In the genomic region with DNA sequence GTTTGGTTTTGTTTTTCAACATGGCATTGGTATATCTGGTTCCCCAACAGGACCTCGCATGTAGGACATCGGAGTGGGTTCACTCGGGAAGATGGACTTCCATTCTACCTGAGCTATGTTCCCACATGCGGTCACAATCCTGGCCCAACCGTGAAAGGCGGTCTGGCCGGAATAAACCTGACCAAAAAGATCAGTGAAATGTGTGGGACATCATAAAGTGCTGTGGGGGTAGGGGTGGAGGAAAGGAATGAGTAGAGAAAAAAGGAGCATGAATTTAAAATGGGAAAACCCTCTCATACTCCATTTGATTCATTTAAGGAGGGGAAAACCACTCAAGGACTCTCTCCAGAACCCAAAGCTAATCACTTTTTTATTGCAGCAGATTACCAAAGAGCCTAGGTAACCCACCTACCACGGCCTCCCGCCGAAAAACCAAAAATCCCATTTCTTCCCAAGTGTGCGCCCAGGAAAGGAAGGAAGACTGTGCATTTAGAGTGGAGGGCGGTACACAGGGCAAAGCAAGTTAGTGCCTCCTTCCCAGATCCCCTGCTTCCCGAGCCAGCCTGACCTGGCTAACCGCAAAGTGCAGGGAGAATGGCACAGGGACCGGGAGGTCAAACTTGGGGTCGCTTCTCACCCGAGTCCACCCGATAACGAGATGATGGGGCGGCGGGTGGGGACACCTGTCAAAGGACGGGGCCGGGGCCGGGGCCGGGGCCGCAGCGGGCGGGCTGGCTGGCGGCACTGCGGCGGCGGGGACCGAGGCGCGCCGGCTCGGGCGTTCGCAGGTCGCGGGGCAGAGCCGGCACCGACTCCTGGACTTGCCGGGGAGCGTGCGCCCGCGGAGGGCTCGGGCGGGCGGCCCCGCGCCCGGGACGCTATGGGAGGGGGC, we compare ENCODE assay signal across 9 cellular contexts. TPM values are rescaled to one million over a fixed set of nuclear protein-coding genes. Genes with fewer than 3 reads are reported as not detected.
A peak's percentile ranks its signal among the peaks of the same experiment; 100 is the strongest.
DNase-seq lines count a peak whose midpoint lies in the region; ATAC-seq and TF ChIP-seq lines count a peak whose summit lies in the region.
"Had no signal": no experiment of that assay in that cellular context is flagged by ENCODE, and none has a peak within 500 bp of the region (broad histone marks: within the 10 kb centered on the region; RNA-seq: fewer than 3 reads in every experiment).

No MANE protein-coding gene starts in this region.

- ATAC-seq in SK-N-SH treated with all-trans-retinoic acid at 6 μM for 48 hours (peak; percentile 40), GM18505 (IDR thresholded peaks at IDR 0.05; ENCODE audit: unreplicated experiment) (no peak)
- ATAC-seq: K562 had no signal

- no peaks in the 10 kb centered on the region for H3K79me2 ChIP-seq in osteoblast (ENCODE audit: insufficient read depth, low read length)

- in situ Hi-C loops in GM13977 (cut with MboI; ENCODE audit: low pct_unique_long_range_greater_than_20kb, low sequenced_read_pairs, unreplicated experiment), result no loop called here

- no peaks in the 10 kb centered on the region for H4K20me1 ChIP-seq in osteoblast (ENCODE audit: insufficient read depth, low read length)

- H3K27ac ChIP-seq in osteoblast (ENCODE audit: low read depth, low read length), result no peak overlapping the region

- no peak for TF ChIP-seq POLR2A in GM18505 (IDR thresholded peaks at IDR 0.05; ENCODE audit: borderline replicate concordance, extremely low read depth, insufficient read depth, insufficient read length)

- H3K9me3 ChIP-seq in osteoblast (ENCODE audit: low read depth, low read length), result no peaks in the 10 kb centered on the region

- TF ChIP-seq CTCF in GM13977 (IDR thresholded peaks at IDR 0.05; ENCODE audit: extremely low read depth, insufficient read depth, missing control alignments) (no peak), foreskin fibroblast (IDR thresholded peaks at IDR 0.05; ENCODE audit: low read depth, low read length) (no peak), osteoblast (IDR thresholded peaks at IDR 0.05; ENCODE audit: extremely low read depth, low read depth, low read length) (no peak)

- peaks cover 34% of the 10 kb centered on the region for H3K27me3 ChIP-seq in osteoblast (ENCODE audit: insufficient read depth, low read length)

- H2AFZ ChIP-seq in osteoblast (ENCODE audit: low read length), result no peak overlapping the region

- peaks cover 4% of the 10 kb centered on the region for H3K4me1 ChIP-seq in osteoblast (ENCODE audit: insufficient read depth, low read length)

- peak overlapping the region; percentile 11 to 50 for H3K4me3 ChIP-seq in foreskin fibroblast (ENCODE audit: low read depth in 1 of 2, low read length in 2 of 2)
- H3K4me3 ChIP-seq in osteoblast (ENCODE audit: insufficient read depth, low read length), result peak overlapping the region; percentile 43
- H3K4me3 ChIP-seq: K562 had no signal

- no peaks in the 10 kb centered on the region for H3K36me3 ChIP-seq in osteoblast (ENCODE audit: insufficient read depth, low read length)

- peak; percentile 36 for DNase-seq in GM13977 (ENCODE audit: low spot score)
- DNase-seq in foreskin fibroblast, result peak in 1 of 2 donors; percentile 12
- peak; percentile 72 for DNase-seq in osteoblast (ENCODE audit: insufficient read length, low spot score, missing footprints)
- no peak for DNase-seq in HK-2 (ENCODE audit: unreplicated experiment)
- no peak for DNase-seq in NCI-H446 (lab: John Stamatoyannopoulos, UW)
- DNase-seq in activated CD4-positive, alpha-beta T cell treated with anti-CD3 and anti-CD28 coated beads, Interleukin-2, amount 50 U/mL, for 48 hours, result no peak

- peak overlapping the region; percentile 80 for H3K4me2 ChIP-seq in osteoblast (ENCODE audit: insufficient read depth, low read length)

TF ChIP-seq in SK-N-SH treated with all-trans-retinoic acid at 6 μM for 48 hours, 23 proteins besides CTCF, POLR2A, EP300 and RAD21:
- TF ChIP-seq, protein P1, sequence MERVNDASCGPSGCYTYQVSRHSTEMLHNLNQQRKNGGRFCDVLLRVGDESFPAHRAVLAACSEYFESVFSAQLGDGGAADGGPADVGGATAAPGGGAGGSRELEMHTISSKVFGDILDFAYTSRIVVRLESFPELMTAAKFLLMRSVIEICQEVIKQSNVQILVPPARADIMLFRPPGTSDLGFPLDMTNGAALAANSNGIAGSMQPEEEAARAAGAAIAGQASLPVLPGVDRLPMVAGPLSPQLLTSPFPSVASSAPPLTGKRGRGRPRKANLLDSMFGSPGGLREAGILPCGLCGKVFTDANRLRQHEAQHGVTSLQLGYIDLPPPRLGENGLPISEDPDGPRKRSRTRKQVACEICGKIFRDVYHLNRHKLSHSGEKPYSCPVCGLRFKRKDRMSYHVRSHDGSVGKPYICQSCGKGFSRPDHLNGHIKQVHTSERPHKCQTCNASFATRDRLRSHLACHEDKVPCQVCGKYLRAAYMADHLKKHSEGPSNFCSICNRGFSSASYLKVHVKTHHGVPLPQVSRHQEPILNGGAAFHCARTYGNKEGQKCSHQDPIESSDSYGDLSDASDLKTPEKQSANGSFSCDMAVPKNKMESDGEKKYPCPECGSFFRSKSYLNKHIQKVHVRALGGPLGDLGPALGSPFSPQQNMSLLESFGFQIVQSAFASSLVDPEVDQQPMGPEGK (CRISPR knock-in tag; IDR thresholded peaks at IDR 0.05; ENCODE audit: borderline replicate concordance), result no peak
- TF ChIP-seq CSRNP3 (CRISPR knock-in tag; IDR thresholded peaks at IDR 0.05), result no peak
- no peak for TF ChIP-seq OSR1 (CRISPR knock-in tag; IDR thresholded peaks at IDR 0.05)
- no peak for TF ChIP-seq TCF4 (CRISPR knock-in tag; IDR thresholded peaks at IDR 0.05; ENCODE audit: borderline replicate concordance)
- no peak for TF ChIP-seq PPARA (CRISPR knock-in tag; IDR thresholded peaks at IDR 0.05; ENCODE audit: borderline replicate concordance)
- no peak for TF ChIP-seq ZNF70 (CRISPR knock-in tag; IDR thresholded peaks at IDR 0.05)
- no peak for TF ChIP-seq ESRRG (CRISPR knock-in tag; IDR thresholded peaks at IDR 0.05)
- TF ChIP-seq ZNF565 (CRISPR knock-in tag; conservative IDR thresholded peaks at IDR 0.05; ENCODE audit: low read depth), result no peak
- TF ChIP-seq, protein P2, sequence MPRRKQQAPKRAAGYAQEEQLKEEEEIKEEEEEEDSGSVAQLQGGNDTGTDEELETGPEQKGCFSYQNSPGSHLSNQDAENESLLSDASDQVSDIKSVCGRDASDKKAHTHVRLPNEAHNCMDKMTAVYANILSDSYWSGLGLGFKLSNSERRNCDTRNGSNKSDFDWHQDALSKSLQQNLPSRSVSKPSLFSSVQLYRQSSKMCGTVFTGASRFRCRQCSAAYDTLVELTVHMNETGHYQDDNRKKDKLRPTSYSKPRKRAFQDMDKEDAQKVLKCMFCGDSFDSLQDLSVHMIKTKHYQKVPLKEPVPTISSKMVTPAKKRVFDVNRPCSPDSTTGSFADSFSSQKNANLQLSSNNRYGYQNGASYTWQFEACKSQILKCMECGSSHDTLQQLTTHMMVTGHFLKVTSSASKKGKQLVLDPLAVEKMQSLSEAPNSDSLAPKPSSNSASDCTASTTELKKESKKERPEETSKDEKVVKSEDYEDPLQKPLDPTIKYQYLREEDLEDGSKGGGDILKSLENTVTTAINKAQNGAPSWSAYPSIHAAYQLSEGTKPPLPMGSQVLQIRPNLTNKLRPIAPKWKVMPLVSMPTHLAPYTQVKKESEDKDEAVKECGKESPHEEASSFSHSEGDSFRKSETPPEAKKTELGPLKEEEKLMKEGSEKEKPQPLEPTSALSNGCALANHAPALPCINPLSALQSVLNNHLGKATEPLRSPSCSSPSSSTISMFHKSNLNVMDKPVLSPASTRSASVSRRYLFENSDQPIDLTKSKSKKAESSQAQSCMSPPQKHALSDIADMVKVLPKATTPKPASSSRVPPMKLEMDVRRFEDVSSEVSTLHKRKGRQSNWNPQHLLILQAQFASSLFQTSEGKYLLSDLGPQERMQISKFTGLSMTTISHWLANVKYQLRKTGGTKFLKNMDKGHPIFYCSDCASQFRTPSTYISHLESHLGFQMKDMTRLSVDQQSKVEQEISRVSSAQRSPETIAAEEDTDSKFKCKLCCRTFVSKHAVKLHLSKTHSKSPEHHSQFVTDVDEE (CRISPR knock-in tag; IDR thresholded peaks at IDR 0.05), result no peak
- no peak for TF ChIP-seq TOX (CRISPR knock-in tag; IDR thresholded peaks at IDR 0.05; ENCODE audit: borderline replicate concordance)

RNA-seq across cellular contexts. Expression of gene TMEM150C, which starts 0.7 kb away (rescaled TPM):
- 3.3 and 7.1 TPM in 2 replicates for total RNA-seq in osteoblast

Comparison
In these comparisons a context has a peak if more than half of its experiments do, and no peak if none do; other contexts are left out.
1. DNase-seq: peak in GM13977 (single experiment) and osteoblast (single experiment); none in HK-2 (single experiment), NCI-H446 (0 of 2) and activated CD4-positive, alpha-beta T cell treated with anti-CD3 and anti-CD28 coated beads, Interleukin-2, amount 50 U/mL, for 48 hours (0 of 2).